ENCODE assay signal across 26 cellular contexts in genomic region chr13:109733550-109733949, GRCh38.
"Had no signal": no experiment of that assay in that cellular context is flagged by ENCODE, and none has a peak within 500 bp of the region (broad histone marks: within the 10 kb centered on the region; RNA-seq: fewer than 3 reads in every experiment).

No MANE protein-coding gene starts in this region.

- DNase-seq: colonic mucosa; effector CD8-positive, alpha-beta T cell; foreskin fibroblast; gastrocnemius medialis; left cardiac atrium; mesendoderm; naive thymus-derived CD8-positive, alpha-beta T cell; ovary; posterior cingulate gyrus; psoas muscle; right cardiac atrium; sigmoid colon; stimulated activated CD4-positive, alpha-beta T cell treated with anti-CD3 and anti-CD28 coated beads, Interleukin-2, amount 100 ng/mL, for 24 hours; stimulated activated CD4-positive, alpha-beta T cell treated with anti-CD3 and anti-CD28 coated beads, Interleukin-4, amount 100 ng/mL, for 24 hours; transverse colon; uterus had no signal

- H3K4me1 Mint-ChIP-seq: stimulated activated memory B cell treated with anti-CD40 and anti-IgM and Interleukin-4, amounts not matched to agents 10 μg/mL and 1 μg/mL and 100 μg/mL, for 72 hours had no signal

- H3K4me3 ChIP-seq: colonic mucosa, gastrocnemius medialis, left lung, ovary, psoas muscle, sigmoid colon, suprapubic skin, transverse colon, upper lobe of right lung, uterus had no signal

- H3K9me3 ChIP-seq: colonic mucosa, gastrocnemius medialis, left lung, ovary, psoas muscle, sigmoid colon, suprapubic skin, transverse colon, upper lobe of right lung, uterus had no signal

- H3K27me3 ChIP-seq: colonic mucosa, ovary, sigmoid colon, upper lobe of right lung, uterus had no signal

- H3K27ac ChIP-seq: colonic mucosa, epithelial cell of prostate, gastrocnemius medialis, left lung, ovary, psoas muscle, sigmoid colon, suprapubic skin, transverse colon, upper lobe of right lung, uterus had no signal

- H3K4me1 ChIP-seq: colonic mucosa, gastrocnemius medialis, left lung, psoas muscle, suprapubic skin, transverse colon, upper lobe of right lung, uterus had no signal

- H3K9me3 Mint-ChIP-seq: dendritic cell treated with granulocyte-macrophage colony-stimulating factor and Interleukin-4, amounts not matched to agents 40 ng/mL and 50 ng/mL, for 4 days; neural crest cell; stimulated activated memory B cell treated with anti-CD40 and anti-IgM and Interleukin-4, amounts not matched to agents 10 μg/mL and 1 μg/mL and 100 μg/mL, for 72 hours; stimulated activated naive CD8-positive, alpha-beta T cell treated with anti-CD3 and anti-CD28 coated beads, Interleukin-15, Interleukin-2, amounts not matched to agents 100 ng/mL and 50 ng/mL, for 24 hours had no signal

- H3K4me3 Mint-ChIP-seq: dendritic cell treated with granulocyte-macrophage colony-stimulating factor and Interleukin-4, amounts not matched to agents 40 ng/mL and 50 ng/mL, for 4 days; endodermal cell; naive thymus-derived CD8-positive, alpha-beta T cell; neural crest cell; stimulated activated memory B cell treated with anti-CD40 and anti-IgM and Interleukin-4, amounts not matched to agents 10 μg/mL and 1 μg/mL and 100 μg/mL, for 72 hours; stimulated activated naive CD8-positive, alpha-beta T cell treated with anti-CD3 and anti-CD28 coated beads, Interleukin-15, Interleukin-2, amounts not matched to agents 100 ng/mL and 50 ng/mL, for 24 hours had no signal

- H3K36me3 Mint-ChIP-seq: naive thymus-derived CD8-positive, alpha-beta T cell; stimulated activated memory B cell treated with anti-CD40 and anti-IgM and Interleukin-4, amounts not matched to agents 10 μg/mL and 1 μg/mL and 100 μg/mL, for 72 hours had no signal

- H3K27ac Mint-ChIP-seq: dendritic cell treated with granulocyte-macrophage colony-stimulating factor and Interleukin-4, amounts not matched to agents 40 ng/mL and 50 ng/mL, for 4 days; endodermal cell; naive thymus-derived CD8-positive, alpha-beta T cell; stimulated activated memory B cell treated with anti-CD40 and anti-IgM and Interleukin-4, amounts not matched to agents 10 μg/mL and 1 μg/mL and 100 μg/mL, for 72 hours; stimulated activated naive CD8-positive, alpha-beta T cell treated with anti-CD3 and anti-CD28 coated beads, Interleukin-15, Interleukin-2, amounts not matched to agents 100 ng/mL and 50 ng/mL, for 24 hours had no signal

- ATAC-seq: esophagus mucosa; gastrocnemius medialis; left cardiac atrium; left lung; naive thymus-derived CD8-positive, alpha-beta T cell; stimulated activated memory B cell treated with anti-CD40 and anti-IgM and Interleukin-4, amounts not matched to agents 10 μg/mL and 1 μg/mL and 100 μg/mL, for 72 hours; upper lobe of right lung had no signal

- H3K36me3 ChIP-seq: colonic mucosa, gastrocnemius medialis, left lung, ovary, sigmoid colon, suprapubic skin, transverse colon, upper lobe of right lung, uterus had no signal
